31 cellular contexts compared by ENCODE assay signal in the genomic region with DNA sequence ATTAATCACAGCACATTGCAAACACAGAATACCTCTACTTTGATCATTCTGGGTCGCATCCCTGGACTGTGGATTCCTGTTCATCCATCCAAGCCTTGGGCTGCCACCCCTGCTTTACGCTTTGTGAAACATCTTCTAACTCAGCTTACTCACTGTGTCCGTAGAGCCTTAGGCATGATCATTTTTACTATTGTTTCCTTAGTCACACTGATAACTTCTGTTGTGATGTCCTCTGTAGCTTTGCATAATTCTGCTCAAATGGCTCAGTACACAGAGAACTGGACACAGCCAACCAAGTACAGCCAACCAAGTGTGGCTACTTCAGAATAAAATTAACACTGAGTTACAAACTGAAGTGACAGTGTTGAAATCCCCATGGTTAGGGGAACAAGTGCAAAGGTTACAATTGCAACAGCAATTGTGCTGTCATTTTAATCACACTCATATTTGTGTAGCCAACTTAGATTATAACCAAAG. TPM values are rescaled to one million over a fixed set of nuclear protein-coding genes. Genes with fewer than 3 reads are reported as not detected.
A peak's percentile ranks its signal among the peaks of the same experiment; 100 is the strongest.
DNase-seq lines count a peak whose midpoint lies in the region; ATAC-seq and TF ChIP-seq lines count a peak whose summit lies in the region.
"Had no signal": no experiment of that assay in that cellular context is flagged by ENCODE, and none has a peak within 500 bp of the region (broad histone marks: within the 10 kb centered on the region; RNA-seq: fewer than 3 reads in every experiment).

No MANE protein-coding gene starts in this region.

- no peaks in the 10 kb centered on the region for H3K4me1 ChIP-seq in upper lobe of right lung

- ATAC-seq in upper lobe of right lung (peak; percentile 56), HG03521 (IDR thresholded peaks at IDR 0.05; ENCODE audit: unreplicated experiment) (no peak), GM21390 (IDR thresholded peaks at IDR 0.05; ENCODE audit: unreplicated experiment) (no peak)
- ATAC-seq: activated CD8-positive, alpha-beta memory T cell treated with anti-CD3 and anti-CD28 coated beads, Interleukin-2, amount 10 ng/mL, durations not matched to agents 7 days and 5 days; esophagus mucosa; HCT116; heart left ventricle; stimulated activated naive CD8-positive, alpha-beta T cell treated with anti-CD3 and anti-CD28 coated beads, Interleukin-15, Interleukin-2, amounts not matched to agents 100 U/mL and 50 U/mL, for 24 hours had no signal

- H3K4me3 ChIP-seq in upper lobe of right lung, result no peak overlapping the region
- H3K4me3 ChIP-seq: heart left ventricle, ovary, skin epidermis had no signal

- H3K9me3 ChIP-seq in upper lobe of right lung, result no peaks in the 10 kb centered on the region
- H3K9me3 ChIP-seq: heart left ventricle, ovary had no signal

- DNase-seq in NCI-H526 (lab: John Stamatoyannopoulos, UW) (peak; percentile 18 to 55), NCI-H526 treated with DMSO at 0.1 percent for 48 hours (lab: John Stamatoyannopoulos, UW) (no peak), left kidney (ENCODE audit: low read depth, low spot score) (peak; percentile 63), upper lobe of right lung (no peak), NCI-H524 treated with DMSO at 0.1 percent for 48 hours (lab: John Stamatoyannopoulos, UW) (no peak)
- DNase-seq: 8988T; activated B cell treated with CpG ODN at 0.5 μM for 24 hours; activated CD4-positive, alpha-beta T cell treated with anti-CD3 and anti-CD28 coated beads, Interleukin-2, amount 50 U/mL, for 1 hour; activated CD8-positive, alpha-beta memory T cell treated with anti-CD3 and anti-CD28 coated beads, Interleukin-2, amount 10 ng/mL, durations not matched to agents 7 days and 5 days; activated naive CD4-positive, alpha-beta T cell treated with Interleukin-2 at 50 U/mL for 16 hours; activated T-cell treated with anti-CD3 and anti-CD28 coated beads, Interleukin-2, amount 50 U/mL, for 48 hours; C1 segment of cervical spinal cord; central memory CD4-positive, alpha-beta T cell; COR-L47; cortex of kidney; effector memory CD4-positive, alpha-beta T cell; heart left ventricle; NCI-H1105 treated with DMSO at 0.1 percent for 48 hours; NCI-H2029; NCI-H748 treated with DMSO at 0.1 percent for 48 hours; nephron progenitor cell; ovary; retina; stimulated activated naive CD8-positive, alpha-beta T cell treated with anti-CD3 and anti-CD28 coated beads, Interleukin-15, Interleukin-2, amounts not matched to agents 100 U/mL and 50 U/mL, for 24 hours had no signal

- peak overlapping the region; percentile 70 for H3K27ac ChIP-seq in VCaP
- H3K27ac ChIP-seq in upper lobe of right lung, result no peak overlapping the region
- H3K27ac ChIP-seq: heart left ventricle, ovary, RWPE1, skin epidermis had no signal

- no peaks in the 10 kb centered on the region for H3K27me3 ChIP-seq in upper lobe of right lung
- H3K27me3 ChIP-seq: ovary had no signal

- intact Hi-C loops in upper lobe of right lung (cut with DNase I), result no loop called here

- TF ChIP-seq CTCF in VCaP (conservative IDR thresholded peaks at IDR 0.05), result no peak
- no peak for TF ChIP-seq CTCF in upper lobe of right lung (IDR thresholded peaks at IDR 0.05)

- no peaks in the 10 kb centered on the region for H3K36me3 ChIP-seq in upper lobe of right lung
- H3K36me3 ChIP-seq: heart left ventricle, ovary had no signal

RNA-seq across cellular contexts. Expression of gene FKBP1A, which starts 8.6 kb away (rescaled TPM):
- total RNA-seq in upper lobe of right lung, result 266 TPM

Comparison
In these comparisons a context has a peak if more than half of its experiments do, and no peak if none do; other contexts are left out.
1. DNase-seq: peak in NCI-H526 (2 of 2) and left kidney (single experiment); none in NCI-H526 treated with DMSO at 0.1 percent for 48 hours (single experiment), upper lobe of right lung (single experiment) and NCI-H524 treated with DMSO at 0.1 percent for 48 hours (single experiment).